23 cellular contexts compared by ENCODE assay signal in genomic region chr2:65263257-65263656, GRCh38. TPM values are rescaled to one million over a fixed set of nuclear protein-coding genes. Genes with fewer than 3 reads are reported as not detected.
DNase-seq lines count a peak whose midpoint lies in the region; ATAC-seq, FAIRE-seq and TF ChIP-seq lines count a peak whose summit lies in the region.
"Had no signal": no experiment of that assay in that cellular context is flagged by ENCODE, and none has a peak within 500 bp of the region (broad histone marks: within the 10 kb centered on the region; RNA-seq: fewer than 3 reads in every experiment).

No MANE protein-coding gene starts in this region.

- H3K27me3 Mint-ChIP-seq in T-helper 17 cell (no peaks in the 10 kb centered on the region), osteocyte (ENCODE audit: unreplicated experiment) (no peaks in the 10 kb centered on the region)
- H3K27me3 Mint-ChIP-seq: CD4-positive, CD25-positive, alpha-beta regulatory T cell; T-cell had no signal

- FAIRE-seq in urothelium cell line (lab: Jason Lieb, UNC), result no peak
- FAIRE-seq: G401.6, HepG2, K562 had no signal

- H3K9me3 Mint-ChIP-seq in osteocyte (ENCODE audit: unreplicated experiment), result no peaks in the 10 kb centered on the region
- H3K9me3 Mint-ChIP-seq: CD4-positive, CD25-positive, alpha-beta regulatory T cell; T-cell had no signal

- no peaks in the 10 kb centered on the region for H3K9me3 ChIP-seq in T-helper 17 cell (ENCODE audit: control insufficient read depth, low read length, poor library complexity, severe bottlenecking)
- H3K9me3 ChIP-seq: MG63, SJSA1 had no signal

- peaks cover 6% of the 10 kb centered on the region for H3K36me3 Mint-ChIP-seq in T-helper 17 cell (ENCODE audit: low read depth)
- H3K36me3 Mint-ChIP-seq in osteocyte (ENCODE audit: unreplicated experiment), result peaks cover 28% of the 10 kb centered on the region

- peak overlapping the region; percentile 24 for H3K27ac Mint-ChIP-seq in T-helper 17 cell
- peak overlapping the region; percentile 27 for H3K27ac Mint-ChIP-seq in osteocyte (ENCODE audit: unreplicated experiment)
- H3K27ac Mint-ChIP-seq: CD4-positive, CD25-positive, alpha-beta regulatory T cell; T-cell had no signal

- peak; percentile 48 for DNase-seq in HCEC 1CT
- no peak for DNase-seq in T-helper 17 cell
- DNase-seq in osteocyte (ENCODE audit: extremely low spot score, unreplicated experiment), result no peak
- DNase-seq in NCI-H446 treated with DMSO at 0.1 percent for 48 hours (lab: John Stamatoyannopoulos, UW), result no peak
- DNase-seq in urothelium cell line (ENCODE audit: low spot score), result no peak
- DNase-seq: CD4-positive, CD25-positive, alpha-beta regulatory T cell; DMS153; Kasumi-1; NCI-H1105 treated with DMSO at 0.1 percent for 48 hours; NCI-H2029; NCI-H446; NCI-H82; NK-92 treated with Interleukin-12 subunit alpha and Interleukin-12 subunit beta, amount 100 ng/mL, for 24 hours; PC-9; Right ventricle myocardium superior; T-cell had no signal

- H3K4me1 Mint-ChIP-seq in T-helper 17 cell, result peaks cover 18% of the 10 kb centered on the region
- peaks cover 27% of the 10 kb centered on the region for H3K4me1 Mint-ChIP-seq in osteocyte (ENCODE audit: unreplicated experiment)

- H3K4me3 Mint-ChIP-seq in T-helper 17 cell (no peak overlapping the region), osteocyte (ENCODE audit: unreplicated experiment) (no peak overlapping the region)
- H3K4me3 Mint-ChIP-seq: CD4-positive, CD25-positive, alpha-beta regulatory T cell; T-cell had no signal

- ATAC-seq in T-helper 17 cell (no peak), GM18502 (IDR thresholded peaks at IDR 0.05; ENCODE audit: poor library complexity, unreplicated experiment) (no peak), HG03108 (IDR thresholded peaks at IDR 0.05; ENCODE audit: unreplicated experiment) (no peak)
- ATAC-seq: HepG2, K562, T-cell had no signal

- TF ChIP-seq CTCF in osteocyte (IDR thresholded peaks at IDR 0.05), result no peak

RNA-seq across cellular contexts. Expression of gene ACTR2, which starts 35.6 kb away (rescaled TPM):
- total RNA-seq in T-helper 17 cell, result 100 to 1,000 TPM; 220 to 243 TPM
- total RNA-seq in osteocyte, result 277 and 295 TPM in 2 replicates
